ENCODE assay signal across 8 cellular contexts in the genomic region with DNA sequence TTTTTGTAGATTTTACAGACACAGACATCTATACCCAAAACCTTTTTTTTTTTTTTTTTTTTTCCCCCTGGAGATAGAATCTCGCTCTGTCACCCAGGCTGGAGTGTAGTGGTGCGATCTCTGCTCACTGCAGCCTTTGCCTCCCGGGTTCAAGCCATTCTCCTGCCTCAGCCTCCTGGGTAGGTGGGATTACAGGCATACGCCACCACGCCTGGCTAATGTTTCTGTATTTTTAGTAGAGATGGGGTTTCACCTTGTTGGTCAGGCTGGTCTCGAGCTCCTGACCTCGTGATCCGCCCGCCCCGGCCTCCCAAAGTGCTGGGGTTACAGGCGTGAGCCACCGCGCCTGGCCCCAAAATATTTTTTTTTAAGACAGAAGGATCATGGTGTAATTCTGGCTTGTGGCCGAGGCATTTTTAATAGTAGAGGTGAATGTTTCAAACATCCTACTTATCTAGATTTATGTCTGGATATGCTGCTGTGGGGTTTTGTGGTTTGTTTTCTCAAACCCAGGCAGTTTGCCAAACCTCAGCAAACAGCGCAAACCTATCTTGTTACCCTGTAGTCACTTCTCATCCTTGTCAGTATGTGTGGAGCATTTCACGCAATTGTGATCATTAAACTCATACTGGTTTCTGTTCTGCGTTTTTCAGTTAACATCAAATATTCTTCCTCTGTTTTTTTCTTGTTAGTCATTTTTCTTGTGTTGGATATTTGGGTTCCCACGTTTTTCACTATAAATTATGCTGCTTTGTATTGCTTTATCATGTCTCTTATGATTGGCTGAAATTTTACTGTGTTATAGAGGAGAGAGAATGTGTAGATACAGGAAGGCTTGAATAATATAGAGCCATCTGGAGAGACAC. TPM values are rescaled to one million over a fixed set of nuclear protein-coding genes. Genes with fewer than 3 reads are reported as not detected.
DNase-seq lines count a peak whose midpoint lies in the region; FAIRE-seq and TF ChIP-seq lines count a peak whose summit lies in the region.

No MANE protein-coding gene starts in this region.

- intact Hi-C loops in ovary (cut with DNase I): no loop called here

- 68 to 74% (median 74%) methylated on average over 18 of the region's 18 CpGs for WGBS in ovary, 3 donors

- H3K27ac ChIP-seq in HL-60 (replicated peaks) (no peak overlapping the region), ovary (no peak overlapping the region)

- no peaks in the 10 kb centered on the region for H3K36me3 ChIP-seq in ovary

- TF ChIP-seq CTCF in GM12865 (IDR thresholded peaks at IDR 0.05; ENCODE audit: insufficient read depth, low read depth, low read length, missing control alignments): no peak
- no peak for TF ChIP-seq CTCF in HL-60 (IDR thresholded peaks at IDR 0.05; ENCODE audit: insufficient read depth, low read length)
- TF ChIP-seq CTCF in ovary (IDR thresholded peaks at IDR 0.05): no peak

- H3K27me3 ChIP-seq in HL-60 (ENCODE audit: insufficient read depth, poor library complexity, severe bottlenecking): no peaks in the 10 kb centered on the region
- H3K27me3 ChIP-seq in ovary: no peaks in the 10 kb centered on the region

- peak; percentile 97 for FAIRE-seq in RCC 7860 (lab: Jason Lieb, UNC)

- H3K4me3 ChIP-seq in GM12865 (ENCODE audit: low read depth, low read length): no peak overlapping the region
- no peak overlapping the region for H3K4me3 ChIP-seq in HL-60 (replicated peaks; ENCODE audit: insufficient read depth, low read length)
- no peak overlapping the region for H3K4me3 ChIP-seq in ovary

- TF ChIP-seq EP300 in ovary (IDR thresholded peaks at IDR 0.05): no peak

- no peaks in the 10 kb centered on the region for H3K4me1 ChIP-seq in ovary (ENCODE audit: insufficient read depth)

- no peaks in the 10 kb centered on the region for H3K9me3 ChIP-seq in ovary

- DNase-seq in GM12865 (ENCODE audit: low read depth): peak; percentile 69
- peak; percentile 40 to 84 for DNase-seq in HL-60 (ENCODE audit: low read depth in 1 of 2, low spot score in 1 of 2)
- peak; percentile 88 for DNase-seq in RCC 7860 (ENCODE audit: low spot score)
- DNase-seq in activated T-helper 9 cell treated with anti-CD3 and anti-CD28 coated beads, Interleukin-2, amount 50 U/mL, for 16 hours (ENCODE audit: low read depth): peak; percentile 39
- DNase-seq in iris pigment epithelial cell (ENCODE audit: low read depth): peak; percentile 99
- DNase-seq in stimulated activated naive CD4-positive, alpha-beta T cell (lab: John Stamatoyannopoulos, UW): peak; percentile 54 to 93 (median 76)
- no peak for DNase-seq in ovary
- DNase-seq in iPS-NIHi11 (ENCODE audit: low spot score): no peak

- TF ChIP-seq POLR2A in ovary (IDR thresholded peaks at IDR 0.05): no peak

RNA-seq across cellular contexts. Expression of a gene that starts 36.2 kb away (rescaled TPM):
- 10 to 100 TPM; 13.6 to 30.0 (median 22.5) TPM for total RNA-seq in ovary
- polyA plus RNA-seq in ovary: 10 to 100 TPM; 13.3 to 39.1 TPM

RNA-seq across cellular contexts. Expression of a gene that starts 45.9 kb away (rescaled TPM):
- total RNA-seq in ovary: 100 to 1,000 TPM in 5 of 7 donors, 10 to 100 TPM in 2; 85.8 to 130 (median 116) TPM
- polyA plus RNA-seq in ovary: 100 to 1,000 TPM in 1 of 2 donors, 10 to 100 TPM in 1; 87.5 to 114 TPM

Comparison
In these comparisons a context has a peak if more than half of its experiments do, and no peak if none do; other contexts are left out.
1. DNase-seq: peak in GM12865 (single experiment), HL-60 (2 of 2), RCC 7860 (single experiment), activated T-helper 9 cell treated with anti-CD3 and anti-CD28 coated beads, Interleukin-2, amount 50 U/mL, for 16 hours (single experiment), iris pigment epithelial cell (single experiment) and stimulated activated naive CD4-positive, alpha-beta T cell (6 of 6); none in ovary (0 of 5) and iPS-NIHi11 (single experiment).